In the genomic region with DNA sequence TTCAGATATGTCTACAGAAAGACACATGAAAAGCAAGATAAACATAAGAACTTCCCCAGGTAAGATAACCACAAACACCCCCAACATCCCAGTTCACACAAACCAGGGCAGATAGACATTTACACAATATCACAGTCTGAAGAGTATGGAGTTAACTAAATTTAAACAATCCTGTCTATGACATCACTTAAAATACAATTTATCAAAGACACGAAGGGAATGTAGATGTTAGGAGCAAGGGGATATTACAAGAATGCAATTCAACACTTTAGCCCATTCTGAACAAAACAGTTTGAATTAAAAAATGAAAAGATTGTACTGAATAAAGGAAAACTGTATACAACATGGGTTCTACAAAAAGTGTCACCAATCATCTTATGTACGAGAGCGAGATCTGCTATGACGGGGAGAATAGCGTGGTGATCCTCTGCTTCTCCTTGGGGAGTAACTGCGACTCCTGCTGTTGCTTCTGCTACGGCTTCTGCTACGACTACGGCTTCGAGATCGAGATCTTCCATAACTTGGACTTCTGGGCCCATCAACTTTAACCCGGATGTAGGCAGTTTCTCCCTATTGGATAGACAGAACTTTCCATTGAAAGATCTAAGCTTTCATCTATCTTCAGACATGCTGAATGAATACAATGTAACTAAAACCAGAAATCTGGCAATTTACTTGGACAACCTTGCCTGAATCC, we compare ENCODE assay signal across 8 cellular contexts. TPM values are rescaled to one million over a fixed set of nuclear protein-coding genes. Genes with fewer than 3 reads are reported as not detected.
DNase-seq lines count a peak whose midpoint lies in the region; ATAC-seq, FAIRE-seq and TF ChIP-seq lines count a peak whose summit lies in the region.

No MANE protein-coding gene starts in this region.

- no peak; the same call in 1 of the 2 replicates for TF ChIP-seq CTCF in SK-N-SH (IDR thresholded peaks at IDR 0.05)
- no peak for TF ChIP-seq CTCF in glutamatergic neuron (IDR thresholded peaks at IDR 0.05; ENCODE audit: partially characterized antibody, unreplicated experiment)

- peak overlapping the region; percentile 98 to 99 for H3K4me3 ChIP-seq in SK-N-SH (ENCODE audit: low read depth in 2 of 2, low read length in 1 of 2)

- H2AFZ ChIP-seq in SK-N-SH (ENCODE audit: low read depth): no peak overlapping the region

- peaks cover 59% of the 10 kb centered on the region for H3F3A ChIP-seq in SK-N-SH (replicated peaks; ENCODE audit: insufficient read depth)

- peaks cover 66% of the 10 kb centered on the region for H3K79me2 ChIP-seq in SK-N-SH (ENCODE audit: insufficient read depth)

- 18% methylated on average over 12 of the region's 12 CpGs for WGBS in SK-N-SH (ENCODE audit: low lambda C conversion rate)

- no peak for FAIRE-seq in RCC 7860 (lab: Jason Lieb, UNC)

- H4K20me1 ChIP-seq in SK-N-SH (ENCODE audit: insufficient read depth): peaks cover 55% of the 10 kb centered on the region

- no peaks in the 10 kb centered on the region for H3K9me3 ChIP-seq in SK-N-SH

- peak overlapping the region; percentile 97 for H3K4me2 ChIP-seq in SK-N-SH

- no peaks in the 10 kb centered on the region for H3K27me3 ChIP-seq in SK-N-SH (ENCODE audit: insufficient read depth)

- H3K9me2 ChIP-seq in SK-N-SH: no peaks in the 10 kb centered on the region

- H3K27ac Mint-ChIP-seq in T-cell (peak overlapping the region; percentile 99), glutamatergic neuron (ENCODE audit: unreplicated experiment) (no peak overlapping the region)
- H3K27ac Mint-ChIP-seq in stimulated activated naive B cell treated with anti-CD40 and anti-IgM and Interleukin-4, amounts not matched to agents 10 μg/mL and 1 μg/mL and 100 μg/mL, for 72 hours: peak overlapping the region; percentile 100

- peak overlapping the region; percentile 98 to 99; a peak in 2 of 4 replicates for H3K27ac ChIP-seq in SK-N-SH (ENCODE audit: low read depth in 2 of 2, low read length in 1 of 2)

- H3K4me1 ChIP-seq in SK-N-SH (ENCODE audit: control insufficient read depth in 1 of 2, insufficient read depth in 2 of 2, low read depth in 1 of 2, low read length in 1 of 2): peaks cover 34 to 35% of the 10 kb centered on the region in 2 experiments

- no peak for DNase-seq in SK-N-SH
- no peak for DNase-seq in T-cell
- DNase-seq in glutamatergic neuron: no peak
- no peak for DNase-seq in stimulated activated naive B cell treated with anti-CD40 and anti-IgM and Interleukin-4, amounts not matched to agents 10 μg/mL and 1 μg/mL and 100 μg/mL, for 72 hours
- DNase-seq in NCI-H2107 treated with DMSO at 0.1 percent for 48 hours (lab: John Stamatoyannopoulos, UW; ENCODE audit: unreplicated experiment): no peak
- DNase-seq in COLO668 (lab: John Stamatoyannopoulos, UW; ENCODE audit: unreplicated experiment): no peak
- no peak for DNase-seq in RCC 7860 (ENCODE audit: low spot score)

- H3K4me3 Mint-ChIP-seq in T-cell: peak overlapping the region; percentile 100
- H3K4me3 Mint-ChIP-seq in glutamatergic neuron (ENCODE audit: unreplicated experiment): peak overlapping the region; percentile 96
- peak overlapping the region; percentile 96 to 98 for H3K4me3 Mint-ChIP-seq in stimulated activated naive B cell treated with anti-CD40 and anti-IgM and Interleukin-4, amounts not matched to agents 10 μg/mL and 1 μg/mL and 100 μg/mL, for 72 hours

- H3K36me3 ChIP-seq in SK-N-SH (replicated peaks in 1 of 2; ENCODE audit: control insufficient read depth in 1 of 2, insufficient read depth in 2 of 2, low read length in 1 of 2): peaks cover 56 to 59% of the 10 kb centered on the region in 2 experiments

- POLR2A ChIA-PET in SK-N-SH (lab: Yijun Ruan, JAX): interaction anchor here (1.8 to 2.8 kb wide), 2 partner anchors 17 to 78 kb away, joined by 10 to 40 read pairs; a partner anchor contains a TSS
- POLR2A ChIA-PET in T-cell (lab: Charles Lee): interaction anchor here (0.9 kb wide), 2 partner anchors 8 to 59 kb away, joined by 3 read pairs; no protein-coding TSS in a partner anchor

- CTCF ChIA-PET in SK-N-SH (lab: Yijun Ruan, JAX): interaction anchor here (2.6 to 20.5 kb wide), 5 partner anchors 7 to 145 kb away, joined by 9 to 1002 read pairs (median 19); a partner anchor contains a TSS
- CTCF ChIA-PET in T-cell (lab: Charles Lee): no interaction called here

- peaks cover 49% of the 10 kb centered on the region for H3K36me3 Mint-ChIP-seq in T-cell
- H3K36me3 Mint-ChIP-seq in glutamatergic neuron (ENCODE audit: unreplicated experiment): no peaks in the 10 kb centered on the region
- peaks cover 46 to 61% of the 10 kb centered on the region in 2 donors for H3K36me3 Mint-ChIP-seq in stimulated activated naive B cell treated with anti-CD40 and anti-IgM and Interleukin-4, amounts not matched to agents 10 μg/mL and 1 μg/mL and 100 μg/mL, for 72 hours

- H3K4me1 Mint-ChIP-seq in T-cell: peaks cover 65 to 69% (median 67%) of the 10 kb centered on the region in 3 donors
- peaks cover 16% of the 10 kb centered on the region for H3K4me1 Mint-ChIP-seq in glutamatergic neuron (ENCODE audit: low read depth, unreplicated experiment)
- peaks cover 21 to 61% of the 10 kb centered on the region in 2 donors for H3K4me1 Mint-ChIP-seq in stimulated activated naive B cell treated with anti-CD40 and anti-IgM and Interleukin-4, amounts not matched to agents 10 μg/mL and 1 μg/mL and 100 μg/mL, for 72 hours

- H3K27me3 Mint-ChIP-seq in T-cell: no peaks in the 10 kb centered on the region
- peaks cover 10% of the 10 kb centered on the region for H3K27me3 Mint-ChIP-seq in glutamatergic neuron (ENCODE audit: unreplicated experiment)
- H3K27me3 Mint-ChIP-seq in stimulated activated naive B cell treated with anti-CD40 and anti-IgM and Interleukin-4, amounts not matched to agents 10 μg/mL and 1 μg/mL and 100 μg/mL, for 72 hours: no peaks in the 10 kb centered on the region

- no peak for TF ChIP-seq EP300 in SK-N-SH (IDR thresholded peaks at IDR 0.05; ENCODE audit: borderline replicate concordance in 1 of 2, low read depth in 1 of 2, low read length in 1 of 2)

- H3K9ac ChIP-seq in SK-N-SH: peak overlapping the region; percentile 100

- no peak for ATAC-seq in SK-N-SH treated with all-trans-retinoic acid at 6 μM for 48 hours
- no peak for ATAC-seq in T-cell (replicated peaks in 1 of 4)
- no peak for ATAC-seq in stimulated activated naive B cell treated with anti-CD40 and anti-IgM and Interleukin-4, amounts not matched to agents 10 μg/mL and 1 μg/mL and 100 μg/mL, for 72 hours (replicated peaks)

- no peak for TF ChIP-seq RAD21 in SK-N-SH (IDR thresholded peaks at IDR 0.05; ENCODE audit: low read length)

- H3K9me3 Mint-ChIP-seq in T-cell (no peaks in the 10 kb centered on the region), glutamatergic neuron (ENCODE audit: unreplicated experiment) (peaks cover 16% of the 10 kb centered on the region)
- no peaks in the 10 kb centered on the region for H3K9me3 Mint-ChIP-seq in stimulated activated naive B cell treated with anti-CD40 and anti-IgM and Interleukin-4, amounts not matched to agents 10 μg/mL and 1 μg/mL and 100 μg/mL, for 72 hours

TF ChIP-seq in SK-N-SH, 30 proteins besides CTCF, POLR2A, EP300 and RAD21:
- TF ChIP-seq JUND (IDR thresholded peaks at IDR 0.05): no peak
- TF ChIP-seq MXI1 (IDR thresholded peaks at IDR 0.05; ENCODE audit: low read depth, low read length): peak; percentile 38; the same call in 1 of the 2 replicates
- TF ChIP-seq GATA2 (CRISPR knock-in tag; IDR thresholded peaks at IDR 0.05): no peak

TF ChIP-seq in SK-N-SH treated with all-trans-retinoic acid at 6 μM for 48 hours, 23 proteins besides CTCF, POLR2A, EP300 and RAD21:
- no peak for TF ChIP-seq ISL1 (CRISPR knock-in tag; IDR thresholded peaks at IDR 0.05)

RNA-seq across cellular contexts. Expression of a gene that starts 1.9 kb away (rescaled TPM):
- 248 and 291 TPM in 2 replicates for polyA plus RNA-seq in SK-N-SH (2012; rRNA removed)
- polyA plus RNA-seq in SK-N-SH (2012; cell fraction: cytosol; rRNA removed): 162 and 163 TPM in 2 replicates
- 1,134 and 1,547 TPM in 2 replicates for polyA plus RNA-seq in SK-N-SH (2012; cell fraction: nucleus; rRNA removed)
- total RNA-seq in T-cell (100 to 1,000 TPM; 112 to 266 (median 261) TPM), glutamatergic neuron (ENCODE audit: unreplicated experiment) (227 TPM)

RNA-seq across cellular contexts. Expression of a gene that starts 17.1 kb away (rescaled TPM):
- polyA plus RNA-seq in SK-N-SH (2012; rRNA removed): 35.1 and 43.0 TPM in 2 replicates
- polyA plus RNA-seq in SK-N-SH (2012; cell fraction: cytosol; rRNA removed): 42.9 and 43.3 TPM in 2 replicates
- 27.8 and 49.4 TPM in 2 replicates for polyA plus RNA-seq in SK-N-SH (2012; cell fraction: nucleus; rRNA removed)
- total RNA-seq in T-cell (10 to 100 TPM; 43.1 to 68.1 (median 63.8) TPM), glutamatergic neuron (ENCODE audit: unreplicated experiment) (88.3 TPM)

RNA-seq across cellular contexts. Expression of a gene that starts 50.0 kb away (rescaled TPM):
- 50.3 and 58.9 TPM in 2 replicates for polyA plus RNA-seq in SK-N-SH (2012; rRNA removed)
- 25.4 and 31.6 TPM in 2 replicates for polyA plus RNA-seq in SK-N-SH (2012; cell fraction: cytosol; rRNA removed)
- polyA plus RNA-seq in SK-N-SH (2012; cell fraction: nucleus; rRNA removed): 207 and 306 TPM in 2 replicates
- 1 to 10 TPM in 1 of 5 donors, under 1 TPM in 3, not detected in 1; 0.33 to 1.4 (median 0.74) TPM for total RNA-seq in T-cell
- total RNA-seq in glutamatergic neuron (ENCODE audit: unreplicated experiment): 22.9 TPM
